In genomic region chr19:58552655-58553054, GRCh38 we compare ENCODE assay signal across 14 cellular contexts. TPM values are rescaled to one million over a fixed set of nuclear protein-coding genes. Genes with fewer than 3 reads are reported as not detected.
A peak's percentile ranks its signal among the peaks of the same experiment; 100 is the strongest.
DNase-seq lines count a peak whose midpoint lies in the region; ATAC-seq and TF ChIP-seq lines count a peak whose summit lies in the region.
"Had no signal": no experiment of that assay in that cellular context is flagged by ENCODE, and none has a peak within 500 bp of the region (broad histone marks: within the 10 kb centered on the region; RNA-seq: fewer than 3 reads in every experiment).

No MANE protein-coding gene starts in this region.

- H3K27me3 ChIP-seq in neutrophil = no peaks in the 10 kb centered on the region
- H3K27me3 ChIP-seq: ovary had no signal

- no peaks in the 10 kb centered on the region for H3K27me3 Mint-ChIP-seq in activated T-cell treated with anti-CD3 and anti-CD28 coated beads, Interleukin-2, amount 50 U/mL, for 4 hours (ENCODE audit: low read depth)
- no peaks in the 10 kb centered on the region for H3K27me3 Mint-ChIP-seq in activated naive CD8-positive, alpha-beta T cell treated with anti-CD3 and anti-CD28 coated beads, Interleukin-2, amount 50 U/mL, for 24 hours
- H3K27me3 Mint-ChIP-seq: memory B cell had no signal

- TF ChIP-seq CTCF in NB4 (IDR thresholded peaks at IDR 0.05; ENCODE audit: low read depth, low read length) (no peak), neutrophil (IDR thresholded peaks at IDR 0.05) (no peak), OCI-LY7 (conservative IDR thresholded peaks at IDR 0.05; ENCODE audit: low read length) (no peak)

- DNase-seq in activated T-cell treated with anti-CD3 and anti-CD28 coated beads, Interleukin-2, amount 50 U/mL, for 4 hours = no peak
- DNase-seq in activated T-cell treated with anti-CD3 and anti-CD28 coated beads, Interleukin-2, amount 50 U/mL, for 48 hours = no peak
- peak; percentile 7 for DNase-seq in NB4 (ENCODE audit: low read depth)
- no peak for DNase-seq in activated naive CD8-positive, alpha-beta T cell treated with anti-CD3 and anti-CD28 coated beads, Interleukin-2, amount 50 U/mL, for 24 hours
- DNase-seq in OCI-LY7 (ENCODE audit: low spot score) = no peak
- DNase-seq in foreskin melanocyte = no peak
- DNase-seq: activated CD4-positive, CD25-positive, alpha-beta regulatory T cell treated with anti-CD3 and anti-CD28 coated beads, Interleukin-2, amount 50 U/mL, for 72 hours; activated gamma-delta T cell; KG1; NCI-H146 had no signal

- peaks cover 41% of the 10 kb centered on the region for H3K4me1 Mint-ChIP-seq in activated T-cell treated with anti-CD3 and anti-CD28 coated beads, Interleukin-2, amount 50 U/mL, for 4 hours (ENCODE audit: low read depth)
- H3K4me1 Mint-ChIP-seq in activated naive CD8-positive, alpha-beta T cell treated with anti-CD3 and anti-CD28 coated beads, Interleukin-2, amount 50 U/mL, for 24 hours = peaks cover 58% of the 10 kb centered on the region

- no TSS peak for BruUV-seq in OCI-LY7 (replicated peaks; lab: Mats Ljungman, UMichigan)

- H3K9me3 ChIP-seq in neutrophil (no peaks in the 10 kb centered on the region), OCI-LY7 (ENCODE audit: low read length) (no peaks in the 10 kb centered on the region)
- H3K9me3 ChIP-seq: ovary had no signal

- ATAC-seq in activated T-cell treated with anti-CD3 and anti-CD28 coated beads, Interleukin-2, amount 50 U/mL, for 4 hours = no peak
- ATAC-seq in activated naive CD8-positive, alpha-beta T cell treated with anti-CD3 and anti-CD28 coated beads, Interleukin-2, amount 50 U/mL, for 24 hours = no peak
- ATAC-seq in HG02571 (IDR thresholded peaks at IDR 0.05; ENCODE audit: unreplicated experiment) = no peak

- H3K27ac Mint-ChIP-seq in activated naive CD8-positive, alpha-beta T cell treated with anti-CD3 and anti-CD28 coated beads, Interleukin-2, amount 50 U/mL, for 24 hours = peak overlapping the region; percentile 69

- POLR2A ChIA-PET in OCI-LY7 (lab: Charles Lee) = interaction anchor here (1.8 kb wide), 1 partner anchor 9 kb away, joined by 8 read pairs; the partner anchor contains the start of gene TRIM28

- CTCF ChIA-PET in OCI-LY7 (lab: Charles Lee; ENCODE audit: unreplicated experiment) = interaction anchor here (0.6 kb wide), 1 partner anchor 29 kb away, joined by 4 read pairs; no protein-coding TSS in a partner anchor

- no peaks in the 10 kb centered on the region for H3K9me3 Mint-ChIP-seq in activated T-cell treated with anti-CD3 and anti-CD28 coated beads, Interleukin-2, amount 50 U/mL, for 4 hours
- H3K9me3 Mint-ChIP-seq in activated naive CD8-positive, alpha-beta T cell treated with anti-CD3 and anti-CD28 coated beads, Interleukin-2, amount 50 U/mL, for 24 hours = no peaks in the 10 kb centered on the region
- H3K9me3 Mint-ChIP-seq: memory B cell had no signal

- H3K36me3 Mint-ChIP-seq in activated T-cell treated with anti-CD3 and anti-CD28 coated beads, Interleukin-2, amount 50 U/mL, for 4 hours (ENCODE audit: insufficient read depth) = peaks cover 53% of the 10 kb centered on the region
- H3K36me3 Mint-ChIP-seq in activated naive CD8-positive, alpha-beta T cell treated with anti-CD3 and anti-CD28 coated beads, Interleukin-2, amount 50 U/mL, for 24 hours (ENCODE audit: low read depth) = peaks cover 73% of the 10 kb centered on the region

- H3K27ac ChIP-seq in neutrophil (peak overlapping the region; percentile 52), OCI-LY7 (ENCODE audit: low read depth, low read length, poor library complexity, severe bottlenecking) (no peak overlapping the region)
- H3K27ac ChIP-seq: ovary had no signal

- no peak for TF ChIP-seq POLR2A in NB4 (IDR thresholded peaks at IDR 0.05; ENCODE audit: extremely low read depth, insufficient read length)

- intact Hi-C loops in OCI-LY7 (cut with micrococcal nuclease; ENCODE audit: unreplicated experiment) = no loop called here

- peaks cover 28% of the 10 kb centered on the region for H3K79me2 ChIP-seq in OCI-LY7 (ENCODE audit: insufficient read depth, low read depth, low read length)

- H3K4me3 ChIP-seq in NB4 (ENCODE audit: low read depth, low read length) = no peak overlapping the region
- no peak overlapping the region for H3K4me3 ChIP-seq in neutrophil (ENCODE audit: low read depth in 1 of 2, low read length in 1 of 2)
- no peak overlapping the region for H3K4me3 ChIP-seq in OCI-LY7 (ENCODE audit: low read depth, low read length, poor library complexity, severe bottlenecking)
- H3K4me3 ChIP-seq: ovary had no signal

- no peaks in the 10 kb centered on the region for H3K9me2 ChIP-seq in OCI-LY7 (ENCODE audit: insufficient read depth, low read length)

- H2AFZ ChIP-seq in OCI-LY7 (ENCODE audit: low read length) = no peak overlapping the region

- H3K36me3 ChIP-seq in neutrophil = peaks cover 85% of the 10 kb centered on the region
- H3K36me3 ChIP-seq in OCI-LY7 (ENCODE audit: insufficient read depth, low read length) = peaks cover 90% of the 10 kb centered on the region
- H3K36me3 ChIP-seq: ovary had no signal

- peaks cover 9% of the 10 kb centered on the region; the same call in 1 of the 2 replicates for H4K20me1 ChIP-seq in OCI-LY7 (ENCODE audit: insufficient read depth, low read length)

- H3K4me3 Mint-ChIP-seq in activated T-cell treated with anti-CD3 and anti-CD28 coated beads, Interleukin-2, amount 50 U/mL, for 4 hours = peak overlapping the region; percentile 1
- peak overlapping the region; percentile 99 for H3K4me3 Mint-ChIP-seq in activated naive CD8-positive, alpha-beta T cell treated with anti-CD3 and anti-CD28 coated beads, Interleukin-2, amount 50 U/mL, for 24 hours
- H3K4me3 Mint-ChIP-seq: memory B cell had no signal

- H3K4me2 ChIP-seq in OCI-LY7 (ENCODE audit: low read length) = no peak overlapping the region

- H3K4me1 ChIP-seq in neutrophil (ENCODE audit: control insufficient read depth in 1 of 2, insufficient read depth in 1 of 2, low read depth in 1 of 2, low read length in 1 of 2) (peaks cover 36 to 37% of the 10 kb centered on the region in 2 experiments), OCI-LY7 (ENCODE audit: insufficient read depth, low read length, poor library complexity, severe bottlenecking) (peaks cover 32% of the 10 kb centered on the region)

RNA-seq across cellular contexts. Expression of gene CHMP2A, which starts 2.2 kb away (rescaled TPM):
- 100 to 1,000 TPM; 117 to 128 (median 119) TPM for total RNA-seq in activated T-cell treated with anti-CD3 and anti-CD28 coated beads, Interleukin-2, amount 50 U/mL, for 4 hours
- 72.7 and 108 TPM in 2 replicates for total RNA-seq in OCI-LY7 (2014; rRNA removed; shearing (Covaris generic))
- 101 and 112 TPM in 2 replicates for total RNA-seq in OCI-LY7 (2022)

RNA-seq across cellular contexts. Expression of gene UBE2M, which starts 5.8 kb away (rescaled TPM):
- 100 to 1,000 TPM; 138 to 155 (median 153) TPM for total RNA-seq in activated T-cell treated with anti-CD3 and anti-CD28 coated beads, Interleukin-2, amount 50 U/mL, for 4 hours
- total RNA-seq in OCI-LY7 (2014; rRNA removed; shearing (Covaris generic)) = 101 and 105 TPM in 2 replicates
- 117 and 130 TPM in 2 replicates for total RNA-seq in OCI-LY7 (2022)

RNA-seq across cellular contexts. Expression of gene TRIM28, which starts 8.8 kb away (rescaled TPM):
- total RNA-seq in activated T-cell treated with anti-CD3 and anti-CD28 coated beads, Interleukin-2, amount 50 U/mL, for 4 hours = 100 to 1,000 TPM; 850 to 963 (median 920) TPM
- total RNA-seq in OCI-LY7 (2014; rRNA removed; shearing (Covaris generic)) = 551 and 729 TPM in 2 replicates
- total RNA-seq in OCI-LY7 (2022) = 601 and 603 TPM in 2 replicates

RNA-seq across cellular contexts. Expression of gene MZF1, which starts 20.5 kb away (rescaled TPM):
- 10 to 100 TPM; 12.4 to 16.9 (median 12.7) TPM for total RNA-seq in activated T-cell treated with anti-CD3 and anti-CD28 coated beads, Interleukin-2, amount 50 U/mL, for 4 hours
- 20.7 and 30.0 TPM in 2 replicates for total RNA-seq in OCI-LY7 (2014; rRNA removed; shearing (Covaris generic))
- total RNA-seq in OCI-LY7 (2022) = 39.1 and 41.1 TPM in 2 replicates

RNA-seq across cellular contexts. Expression of gene ZBTB45, which starts 33.0 kb away (rescaled TPM):
- total RNA-seq in activated T-cell treated with anti-CD3 and anti-CD28 coated beads, Interleukin-2, amount 50 U/mL, for 4 hours = 10 to 100 TPM; 15.4 to 16.7 (median 16.1) TPM
- total RNA-seq in OCI-LY7 (2014; rRNA removed; shearing (Covaris generic)) = 6.7 and 10.7 TPM in 2 replicates
- total RNA-seq in OCI-LY7 (2022) = 14.7 and 16.4 TPM in 2 replicates
